In the genomic region with DNA sequence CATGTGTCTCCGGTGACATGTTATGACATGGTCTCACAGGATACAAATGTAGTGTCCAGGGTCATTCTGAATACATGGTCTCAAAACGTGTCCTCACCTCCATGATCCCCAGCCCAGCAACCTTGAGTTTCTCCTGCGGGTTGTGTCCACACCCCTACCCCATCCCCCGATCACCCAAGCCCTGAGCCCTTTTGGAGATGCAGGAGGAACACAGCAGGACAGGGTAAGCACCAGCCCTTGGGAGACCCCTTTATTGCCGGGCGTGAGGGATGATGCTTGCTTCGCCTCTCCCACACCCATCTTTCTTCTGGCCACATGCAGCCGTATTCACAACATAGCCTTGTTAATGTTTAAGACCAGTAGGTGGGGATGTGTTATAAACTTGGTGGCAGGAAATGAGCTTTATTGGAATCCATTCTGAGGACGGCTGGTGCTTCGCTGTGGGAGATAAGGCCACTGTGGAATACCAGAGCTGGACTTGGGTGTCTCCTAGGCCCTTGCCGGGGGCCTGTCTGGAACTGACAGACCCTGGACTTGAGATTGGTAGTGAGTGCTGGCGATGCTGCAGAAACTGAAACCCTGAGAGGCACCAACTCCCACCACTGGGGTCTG, we compare ENCODE assay signal across 9 cellular contexts. TPM values are rescaled to one million over a fixed set of nuclear protein-coding genes. Genes with fewer than 3 reads are reported as not detected.
DNase-seq lines count a peak whose midpoint lies in the region; ATAC-seq and TF ChIP-seq lines count a peak whose summit lies in the region.
"Had no signal": no experiment of that assay in that cellular context is flagged by ENCODE, and none has a peak within 500 bp of the region (broad histone marks: within the 10 kb centered on the region; RNA-seq: fewer than 3 reads in every experiment).

No MANE protein-coding gene starts in this region.

- H3K4me1 ChIP-seq in GM23248 (ENCODE audit: insufficient read depth) (peaks cover 15% of the 10 kb centered on the region), foreskin keratinocyte (no peaks in the 10 kb centered on the region)

- H3K9me2 ChIP-seq in GM23248 (ENCODE audit: insufficient read depth), result no peaks in the 10 kb centered on the region

- H3K9ac ChIP-seq in GM23248, result no peak overlapping the region

- in situ Hi-C loops in ACHN (cut with HindIII; ENCODE audit: low pct_ligation_motif_present, low pct_unique_long_range_greater_than_20kb, low sequenced_read_pairs), result no loop called here
- in situ Hi-C loops in GM23248 (cut with MboI), result no loop called here

- H3K79me2 ChIP-seq in GM23248 (ENCODE audit: insufficient read depth), result no peaks in the 10 kb centered on the region

- H4K20me1 ChIP-seq in GM23248 (ENCODE audit: insufficient read depth), result no peaks in the 10 kb centered on the region

- H3F3A ChIP-seq in GM23248 (ENCODE audit: insufficient read depth), result no peaks in the 10 kb centered on the region

- no peak overlapping the region for H3K27ac ChIP-seq in GM23248
- H3K27ac ChIP-seq in foreskin keratinocyte, result no peak overlapping the region

- H3K4me3 ChIP-seq in GM23248, result no peak overlapping the region

- no peak for ATAC-seq in foreskin keratinocyte
- ATAC-seq in GM19452 (IDR thresholded peaks at IDR 0.05; ENCODE audit: unreplicated experiment), result no peak
- ATAC-seq in HG03432 (IDR thresholded peaks at IDR 0.05; ENCODE audit: unreplicated experiment), result no peak
- ATAC-seq in GM18511 (IDR thresholded peaks at IDR 0.05; ENCODE audit: unreplicated experiment), result no peak

- H3K27me3 ChIP-seq in GM23248 (replicated peaks; ENCODE audit: insufficient read depth) (peaks cover 45% of the 10 kb centered on the region), foreskin keratinocyte (peaks cover 62% of the 10 kb centered on the region)

- no peak overlapping the region for H2AFZ ChIP-seq in GM23248

- peak; percentile 51 for TF ChIP-seq CTCF in foreskin keratinocyte (conservative IDR thresholded peaks at IDR 0.05)

- no peaks in the 10 kb centered on the region for H3K36me3 ChIP-seq in GM23248 (ENCODE audit: low read depth)

- no peaks in the 10 kb centered on the region for H3K9me3 ChIP-seq in GM23248 (ENCODE audit: low read depth)

- peak; percentile 48 for DNase-seq in ACHN
- peak; percentile 49 for DNase-seq in GM23248
- DNase-seq in OCI-M1 (lab: John Stamatoyannopoulos, UW), result peak; percentile 65
- no peak for DNase-seq in foreskin keratinocyte
- no peak for DNase-seq in activated CD4-positive, alpha-beta T cell treated with anti-CD3 and anti-CD28 coated beads, Interleukin-2, amount 50 U/mL, for 1 hour
- DNase-seq: stimulated activated CD4-positive, alpha-beta T cell treated with anti-CD3 and anti-CD28 coated beads, Interleukin-1b, Interleukin-23, amount 100 ng/mL, for 48 hours had no signal

- H3K4me2 ChIP-seq in GM23248 (ENCODE audit: unreplicated experiment), result no peak overlapping the region

- WGBS in GM23248 (ENCODE audit: low coverage in 1 of 2, low lambda C conversion rate in 2 of 2, missing lambda C conversion rate in 2 of 2), 2 experiments, result 25 to 29% methylated on average over 12 of the region's 12 CpGs

RNA-seq across cellular contexts. Expression of gene TMEM132E, which starts 5.5 kb away (rescaled TPM):
- 0.11 TPM in 1 of 2 replicates, not detected in the other for total RNA-seq in GM23248 (2014; rRNA removed; shearing (Covaris generic))
- polyA plus RNA-seq in GM23248 (2016; fragmentation: Nextera tagmentation; extraction: Ambion mirVana), result not detected in 2 replicates
- not detected in 2 replicates for total RNA-seq in foreskin keratinocyte
- polyA plus RNA-seq in foreskin keratinocyte, result not detected in 2 replicates

Comparison
In these comparisons a context has a peak if more than half of its experiments do, and no peak if none do; other contexts are left out.
1. DNase-seq: peak in ACHN (single experiment), GM23248 (single experiment) and OCI-M1 (single experiment); none in foreskin keratinocyte (0 of 2) and activated CD4-positive, alpha-beta T cell treated with anti-CD3 and anti-CD28 coated beads, Interleukin-2, amount 50 U/mL, for 1 hour (single experiment).